22 cellular contexts compared by ENCODE assay signal in the genomic region with DNA sequence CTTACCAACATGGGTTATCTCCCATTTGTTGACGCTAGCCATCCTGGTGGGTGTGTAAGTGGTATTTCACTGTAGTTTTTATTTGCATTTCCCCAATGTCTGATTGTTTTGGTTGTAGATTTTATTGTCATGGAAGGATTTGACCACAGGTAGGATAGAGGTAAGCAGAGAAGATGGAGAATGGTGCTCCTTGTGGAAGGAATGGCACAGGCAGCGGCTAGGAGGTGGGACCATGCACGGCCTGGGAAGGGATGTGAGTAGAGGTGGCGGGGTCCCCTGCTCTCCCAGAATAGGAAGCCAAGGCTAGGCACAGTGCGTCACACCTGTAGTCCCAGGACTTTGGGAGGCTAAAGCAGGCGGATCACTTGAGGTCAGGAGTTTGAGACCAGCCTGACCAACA.
"Had no signal": no experiment of that assay in that cellular context is flagged by ENCODE, and none has a peak within 500 bp of the region (broad histone marks: within the 10 kb centered on the region; RNA-seq: fewer than 3 reads in every experiment).

No MANE protein-coding gene starts in this region.

- H3K36me3 Mint-ChIP-seq: activated naive CD4-positive, alpha-beta T cell treated with anti-CD3 and anti-CD28 coated beads, Interleukin-2, amount 10 ng/mL, durations not matched to agents 7 days and 5 days; brain had no signal

- H3K9me3 Mint-ChIP-seq: activated naive CD8-positive, alpha-beta T cell treated with anti-CD3 and anti-CD28 coated beads, Interleukin-2, amount 50 U/mL, for 24 hours; stimulated activated naive CD8-positive, alpha-beta T cell treated with anti-CD3 and anti-CD28 coated beads, Interleukin-15, amount 100 ng/mL, for 72 hours had no signal

- H3K9me3 ChIP-seq: left ventricle myocardium inferior, prostate gland, suprapubic skin, transverse colon, uterus had no signal

- H3K4me1 ChIP-seq: left ventricle myocardium inferior, prostate gland, suprapubic skin, transverse colon, uterus had no signal

- H3K4me1 Mint-ChIP-seq: activated CD4-positive, alpha-beta T cell treated with anti-CD3 and anti-CD28 coated beads, Interleukin-2, amount 10 ng/mL, durations not matched to agents 7 days and 5 days; activated naive CD4-positive, alpha-beta T cell treated with anti-CD3 and anti-CD28 coated beads, Interleukin-2, amount 10 ng/mL, durations not matched to agents 7 days and 5 days; activated naive CD8-positive, alpha-beta T cell treated with anti-CD3 and anti-CD28 coated beads, Interleukin-2, amount 50 U/mL, for 24 hours; stimulated activated naive CD8-positive, alpha-beta T cell treated with anti-CD3 and anti-CD28 coated beads, Interleukin-15, amount 100 ng/mL, for 72 hours had no signal

- H3K27me3 ChIP-seq: uterus had no signal

- ATAC-seq: activated CD4-positive, CD25-positive, alpha-beta regulatory T cell treated with anti-CD3 and anti-CD28 coated beads, Interleukin-2, amount 50 U/mL, for 24 hours; activated naive CD8-positive, alpha-beta T cell treated with anti-CD3 and anti-CD28 coated beads, Interleukin-2, amount 50 U/mL, for 24 hours; stimulated activated naive CD8-positive, alpha-beta T cell treated with anti-CD3 and anti-CD28 coated beads, Interleukin-15, amount 100 ng/mL, for 72 hours had no signal

- H3K4me3 Mint-ChIP-seq: activated CD4-positive, alpha-beta T cell treated with anti-CD3 and anti-CD28 coated beads, Interleukin-2, amount 10 ng/mL, durations not matched to agents 7 days and 5 days; activated naive CD4-positive, alpha-beta T cell treated with anti-CD3 and anti-CD28 coated beads, Interleukin-2, amount 10 ng/mL, durations not matched to agents 7 days and 5 days; activated naive CD8-positive, alpha-beta T cell treated with anti-CD3 and anti-CD28 coated beads, Interleukin-2, amount 50 U/mL, for 24 hours; brain; stimulated activated naive CD8-positive, alpha-beta T cell treated with anti-CD3 and anti-CD28 coated beads, Interleukin-15, amount 100 ng/mL, for 72 hours had no signal

- H3K36me3 ChIP-seq: left ventricle myocardium inferior, prostate gland, suprapubic skin, transverse colon, uterus had no signal

- H3K27ac Mint-ChIP-seq: activated CD4-positive, alpha-beta T cell treated with anti-CD3 and anti-CD28 coated beads, Interleukin-2, amount 10 ng/mL, durations not matched to agents 7 days and 5 days; activated naive CD4-positive, alpha-beta T cell treated with anti-CD3 and anti-CD28 coated beads, Interleukin-2, amount 10 ng/mL, durations not matched to agents 7 days and 5 days; activated naive CD8-positive, alpha-beta T cell treated with anti-CD3 and anti-CD28 coated beads, Interleukin-2, amount 50 U/mL, for 24 hours; stimulated activated naive CD8-positive, alpha-beta T cell treated with anti-CD3 and anti-CD28 coated beads, Interleukin-15, amount 100 ng/mL, for 72 hours had no signal

- DNase-seq: activated CD4-positive, alpha-beta T cell treated with anti-CD3 and anti-CD28 coated beads, Interleukin-2, amount 10 ng/mL, durations not matched to agents 7 days and 5 days; activated CD8-positive, alpha-beta memory T cell treated with anti-CD3 and anti-CD28 coated beads, Interleukin-2, amount 50 U/mL, for 4 hours; activated effector memory CD4-positive, alpha-beta T cell treated with Interleukin-2 at 50 U/mL for 16 hours; activated naive CD4-positive, alpha-beta T cell treated with anti-CD3 and anti-CD28 coated beads, Interleukin-2, amount 10 ng/mL, durations not matched to agents 7 days and 5 days; activated naive CD8-positive, alpha-beta T cell treated with anti-CD3 and anti-CD28 coated beads, Interleukin-2, amount 50 U/mL, for 24 hours; activated T-cell treated with anti-CD3 and anti-CD28 coated beads, Interleukin-2, amount 50 U/mL, for 48 hours; anterior cingulate cortex; caudate nucleus; erythroblast; hypothalamus; left ventricle myocardium inferior; mammary epithelial cell; right cardiac atrium; stimulated activated naive CD8-positive, alpha-beta T cell treated with anti-CD3 and anti-CD28 coated beads, Interleukin-15, amount 100 ng/mL, for 72 hours; T1000; transverse colon; uterus had no signal

- H3K4me3 ChIP-seq: left ventricle myocardium inferior, prostate gland, skin epidermis, suprapubic skin, transverse colon, uterus had no signal

- H3K27ac ChIP-seq: left ventricle myocardium inferior, prostate gland, skin epidermis, suprapubic skin, transverse colon, uterus had no signal
